In the genomic region with DNA sequence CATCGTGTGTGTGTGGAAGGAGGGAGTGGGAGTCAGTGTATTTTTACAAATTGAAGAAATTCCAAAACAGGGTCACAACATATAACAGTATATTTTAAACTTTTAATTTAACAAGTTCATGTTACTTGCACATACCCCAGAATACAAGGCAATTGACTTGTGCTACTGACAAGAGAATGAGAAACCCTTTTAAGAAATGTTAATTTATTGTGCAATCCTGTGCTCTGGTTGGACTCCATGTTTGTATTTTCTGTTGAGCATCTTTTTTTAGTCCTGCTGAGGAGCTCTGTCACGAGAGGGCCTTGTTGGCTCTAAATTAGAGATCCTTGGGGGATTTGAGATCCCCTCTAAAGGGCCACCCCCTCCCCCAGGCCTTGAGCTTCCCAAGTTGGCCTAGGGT, we compare ENCODE assay signal across 1 cellular context.
TF ChIP-seq lines count a peak whose summit lies in the region.

No MANE protein-coding gene starts in this region.

TF ChIP-seq in GM23338, 12 proteins besides CTCF, POLR2A, EP300 and RAD21 (continued from another document):
- TF ChIP-seq, protein P1, sequence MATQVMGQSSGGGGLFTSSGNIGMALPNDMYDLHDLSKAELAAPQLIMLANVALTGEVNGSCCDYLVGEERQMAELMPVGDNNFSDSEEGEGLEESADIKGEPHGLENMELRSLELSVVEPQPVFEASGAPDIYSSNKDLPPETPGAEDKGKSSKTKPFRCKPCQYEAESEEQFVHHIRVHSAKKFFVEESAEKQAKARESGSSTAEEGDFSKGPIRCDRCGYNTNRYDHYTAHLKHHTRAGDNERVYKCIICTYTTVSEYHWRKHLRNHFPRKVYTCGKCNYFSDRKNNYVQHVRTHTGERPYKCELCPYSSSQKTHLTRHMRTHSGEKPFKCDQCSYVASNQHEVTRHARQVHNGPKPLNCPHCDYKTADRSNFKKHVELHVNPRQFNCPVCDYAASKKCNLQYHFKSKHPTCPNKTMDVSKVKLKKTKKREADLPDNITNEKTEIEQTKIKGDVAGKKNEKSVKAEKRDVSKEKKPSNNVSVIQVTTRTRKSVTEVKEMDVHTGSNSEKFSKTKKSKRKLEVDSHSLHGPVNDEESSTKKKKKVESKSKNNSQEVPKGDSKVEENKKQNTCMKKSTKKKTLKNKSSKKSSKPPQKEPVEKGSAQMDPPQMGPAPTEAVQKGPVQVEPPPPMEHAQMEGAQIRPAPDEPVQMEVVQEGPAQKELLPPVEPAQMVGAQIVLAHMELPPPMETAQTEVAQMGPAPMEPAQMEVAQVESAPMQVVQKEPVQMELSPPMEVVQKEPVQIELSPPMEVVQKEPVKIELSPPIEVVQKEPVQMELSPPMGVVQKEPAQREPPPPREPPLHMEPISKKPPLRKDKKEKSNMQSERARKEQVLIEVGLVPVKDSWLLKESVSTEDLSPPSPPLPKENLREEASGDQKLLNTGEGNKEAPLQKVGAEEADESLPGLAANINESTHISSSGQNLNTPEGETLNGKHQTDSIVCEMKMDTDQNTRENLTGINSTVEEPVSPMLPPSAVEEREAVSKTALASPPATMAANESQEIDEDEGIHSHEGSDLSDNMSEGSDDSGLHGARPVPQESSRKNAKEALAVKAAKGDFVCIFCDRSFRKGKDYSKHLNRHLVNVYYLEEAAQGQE (IDR thresholded peaks at IDR 0.05; ENCODE audit: unreplicated experiment), result no peak
- TF ChIP-seq, protein P2, sequence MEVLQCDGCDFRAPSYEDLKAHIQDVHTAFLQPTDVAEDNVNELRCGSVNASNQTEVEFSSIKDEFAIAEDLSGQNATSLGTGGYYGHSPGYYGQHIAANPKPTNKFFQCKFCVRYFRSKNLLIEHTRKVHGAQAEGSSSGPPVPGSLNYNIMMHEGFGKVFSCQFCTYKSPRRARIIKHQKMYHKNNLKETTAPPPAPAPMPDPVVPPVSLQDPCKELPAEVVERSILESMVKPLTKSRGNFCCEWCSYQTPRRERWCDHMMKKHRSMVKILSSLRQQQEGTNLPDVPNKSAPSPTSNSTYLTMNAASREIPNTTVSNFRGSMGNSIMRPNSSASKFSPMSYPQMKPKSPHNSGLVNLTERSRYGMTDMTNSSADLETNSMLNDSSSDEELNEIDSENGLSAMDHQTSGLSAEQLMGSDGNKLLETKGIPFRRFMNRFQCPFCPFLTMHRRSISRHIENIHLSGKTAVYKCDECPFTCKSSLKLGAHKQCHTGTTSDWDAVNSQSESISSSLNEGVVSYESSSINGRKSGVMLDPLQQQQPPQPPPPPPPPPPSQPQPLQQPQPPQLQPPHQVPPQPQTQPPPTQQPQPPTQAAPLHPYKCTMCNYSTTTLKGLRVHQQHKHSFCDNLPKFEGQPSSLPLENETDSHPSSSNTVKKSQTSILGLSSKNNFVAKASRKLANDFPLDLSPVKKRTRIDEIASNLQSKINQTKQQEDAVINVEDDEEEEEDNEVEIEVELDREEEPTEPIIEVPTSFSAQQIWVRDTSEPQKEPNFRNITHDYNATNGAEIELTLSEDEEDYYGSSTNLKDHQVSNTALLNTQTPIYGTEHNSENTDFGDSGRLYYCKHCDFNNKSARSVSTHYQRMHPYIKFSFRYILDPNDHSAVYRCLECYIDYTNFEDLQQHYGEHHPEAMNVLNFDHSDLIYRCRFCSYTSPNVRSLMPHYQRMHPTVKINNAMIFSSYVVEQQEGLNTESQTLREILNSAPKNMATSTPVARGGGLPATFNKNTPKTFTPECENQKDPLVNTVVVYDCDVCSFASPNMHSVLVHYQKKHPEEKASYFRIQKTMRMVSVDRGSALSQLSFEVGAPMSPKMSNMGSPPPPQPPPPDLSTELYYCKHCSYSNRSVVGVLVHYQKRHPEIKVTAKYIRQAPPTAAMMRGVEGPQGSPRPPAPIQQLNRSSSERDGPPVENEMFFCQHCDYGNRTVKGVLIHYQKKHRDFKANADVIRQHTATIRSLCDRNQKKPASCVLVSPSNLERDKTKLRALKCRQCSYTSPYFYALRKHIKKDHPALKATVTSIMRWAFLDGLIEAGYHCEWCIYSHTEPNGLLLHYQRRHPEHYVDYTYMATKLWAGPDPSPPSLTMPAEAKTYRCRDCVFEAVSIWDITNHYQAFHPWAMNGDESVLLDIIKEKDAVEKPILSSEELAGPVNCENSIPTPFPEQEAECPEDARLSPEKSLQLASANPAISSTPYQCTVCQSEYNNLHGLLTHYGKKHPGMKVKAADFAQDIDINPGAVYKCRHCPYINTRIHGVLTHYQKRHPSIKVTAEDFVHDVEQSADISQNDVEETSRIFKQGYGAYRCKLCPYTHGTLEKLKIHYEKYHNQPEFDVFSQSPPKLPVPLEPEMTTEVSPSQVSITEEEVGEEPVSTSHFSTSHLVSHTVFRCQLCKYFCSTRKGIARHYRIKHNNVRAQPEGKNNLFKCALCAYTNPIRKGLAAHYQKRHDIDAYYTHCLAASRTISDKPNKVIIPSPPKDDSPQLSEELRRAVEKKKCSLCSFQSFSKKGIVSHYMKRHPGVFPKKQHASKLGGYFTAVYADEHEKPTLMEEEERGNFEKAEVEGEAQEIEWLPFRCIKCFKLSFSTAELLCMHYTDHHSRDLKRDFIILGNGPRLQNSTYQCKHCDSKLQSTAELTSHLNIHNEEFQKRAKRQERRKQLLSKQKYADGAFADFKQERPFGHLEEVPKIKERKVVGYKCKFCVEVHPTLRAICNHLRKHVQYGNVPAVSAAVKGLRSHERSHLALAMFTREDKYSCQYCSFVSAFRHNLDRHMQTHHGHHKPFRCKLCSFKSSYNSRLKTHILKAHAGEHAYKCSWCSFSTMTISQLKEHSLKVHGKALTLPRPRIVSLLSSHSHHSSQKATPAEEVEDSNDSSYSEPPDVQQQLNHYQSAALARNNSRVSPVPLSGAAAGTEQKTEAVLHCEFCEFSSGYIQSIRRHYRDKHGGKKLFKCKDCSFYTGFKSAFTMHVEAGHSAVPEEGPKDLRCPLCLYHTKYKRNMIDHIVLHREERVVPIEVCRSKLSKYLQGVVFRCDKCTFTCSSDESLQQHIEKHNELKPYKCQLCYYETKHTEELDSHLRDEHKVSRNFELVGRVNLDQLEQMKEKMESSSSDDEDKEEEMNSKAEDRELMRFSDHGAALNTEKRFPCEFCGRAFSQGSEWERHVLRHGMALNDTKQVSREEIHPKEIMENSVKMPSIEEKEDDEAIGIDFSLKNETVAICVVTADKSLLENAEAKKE (CRISPR knock-in tag; IDR thresholded peaks at IDR 0.05), result no peak
- no peak for TF ChIP-seq NANOG (IDR thresholded peaks at IDR 0.05; ENCODE audit: borderline replicate concordance)
- TF ChIP-seq ZNF114 (CRISPR knock-in tag; IDR thresholded peaks at IDR 0.05), result no peak
- TF ChIP-seq, protein P3, sequence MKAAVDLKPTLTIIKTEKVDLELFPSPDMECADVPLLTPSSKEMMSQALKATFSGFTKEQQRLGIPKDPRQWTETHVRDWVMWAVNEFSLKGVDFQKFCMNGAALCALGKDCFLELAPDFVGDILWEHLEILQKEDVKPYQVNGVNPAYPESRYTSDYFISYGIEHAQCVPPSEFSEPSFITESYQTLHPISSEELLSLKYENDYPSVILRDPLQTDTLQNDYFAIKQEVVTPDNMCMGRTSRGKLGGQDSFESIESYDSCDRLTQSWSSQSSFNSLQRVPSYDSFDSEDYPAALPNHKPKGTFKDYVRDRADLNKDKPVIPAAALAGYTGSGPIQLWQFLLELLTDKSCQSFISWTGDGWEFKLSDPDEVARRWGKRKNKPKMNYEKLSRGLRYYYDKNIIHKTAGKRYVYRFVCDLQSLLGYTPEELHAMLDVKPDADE (IDR thresholded peaks at IDR 0.05), result no peak
- TF ChIP-seq ZNF331 (CRISPR knock-in tag; IDR thresholded peaks at IDR 0.05; ENCODE audit: low read depth), result no peak
- no peak for TF ChIP-seq POLR2AphosphoS5 (IDR thresholded peaks at IDR 0.05; ENCODE audit: low read depth)
- TF ChIP-seq EZH2phosphoT487 (IDR thresholded peaks at IDR 0.05; ENCODE audit: unreplicated experiment), result no peak
- no peak for TF ChIP-seq EZH2 (IDR thresholded peaks at IDR 0.05; ENCODE audit: low read depth, unreplicated experiment)
- no peak for TF ChIP-seq JUNB (IDR thresholded peaks at IDR 0.05; ENCODE audit: unreplicated experiment)
- no peak for TF ChIP-seq CREB1 (CRISPR knock-in tag; IDR thresholded peaks at IDR 0.05; ENCODE audit: low read depth)
